20 cellular contexts compared by ENCODE assay signal in the genomic region with DNA sequence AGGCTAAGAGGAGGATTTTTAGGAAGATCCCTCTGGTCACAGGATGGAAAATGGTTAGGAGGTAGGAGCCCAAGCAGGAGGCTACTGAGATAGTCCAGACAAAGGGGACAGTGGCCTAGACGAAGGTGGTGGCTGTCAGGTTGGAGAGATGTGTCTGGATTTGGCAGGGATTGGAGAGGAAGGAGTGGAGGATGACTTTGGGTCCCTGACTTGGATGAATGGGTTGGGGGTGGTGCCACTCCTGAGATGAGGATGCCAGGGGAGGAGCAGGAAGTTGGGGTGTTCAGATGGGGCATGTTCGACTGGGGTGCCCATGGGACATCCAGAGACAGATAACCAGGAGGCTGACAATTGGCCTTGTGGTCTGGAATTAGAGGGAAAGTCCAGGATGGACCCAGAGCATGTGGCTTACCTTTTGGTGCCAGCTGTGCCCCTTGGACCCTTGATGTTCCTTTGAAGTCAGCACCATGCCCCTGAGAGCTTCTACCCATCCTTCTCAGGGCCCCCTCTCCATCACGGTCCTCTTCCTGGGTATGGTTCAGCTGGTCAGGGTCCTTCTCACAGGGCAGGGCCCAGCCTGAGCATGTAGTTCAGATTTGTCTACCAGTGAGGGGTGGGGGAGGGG. TPM values are rescaled to one million over a fixed set of nuclear protein-coding genes. Genes with fewer than 3 reads are reported as not detected.
DNase-seq lines count a peak whose midpoint lies in the region; ATAC-seq and TF ChIP-seq lines count a peak whose summit lies in the region.
"Had no signal": no experiment of that assay in that cellular context is flagged by ENCODE, and none has a peak within 500 bp of the region (broad histone marks: within the 10 kb centered on the region; RNA-seq: fewer than 3 reads in every experiment).

No MANE protein-coding gene starts in this region.

- no peaks in the 10 kb centered on the region for H3K36me3 Mint-ChIP-seq in osteocyte (ENCODE audit: unreplicated experiment)
- no peaks in the 10 kb centered on the region for H3K36me3 Mint-ChIP-seq in immature natural killer cell

- H3K4me1 ChIP-seq in right atrium auricular region, result no peaks in the 10 kb centered on the region

- H3K27ac Mint-ChIP-seq in osteocyte (ENCODE audit: unreplicated experiment) (no peak overlapping the region), immature natural killer cell (no peak overlapping the region)
- H3K27ac Mint-ChIP-seq: CD4-positive, alpha-beta T cell; GM23338 had no signal

- peaks cover 22% of the 10 kb centered on the region for H3K4me1 Mint-ChIP-seq in osteocyte (ENCODE audit: unreplicated experiment)
- no peaks in the 10 kb centered on the region for H3K4me1 Mint-ChIP-seq in immature natural killer cell

- no peak overlapping the region for H3K27ac ChIP-seq in right atrium auricular region
- H3K27ac ChIP-seq: 22Rv1, C4-2B, HL-60 had no signal

- DNase-seq in right atrium auricular region (ENCODE audit: low spot score) (peak; percentile 34), left ventricle myocardium superior (no peak), islet precursor cell (peak; percentile 12), osteocyte (ENCODE audit: extremely low spot score, unreplicated experiment) (peak; percentile 63), NCI-H2196 treated with DMSO at 0.1 percent for 48 hours (lab: John Stamatoyannopoulos, UW; ENCODE audit: unreplicated experiment) (no peak), DMS 273 treated with DMSO at 0.1 percent for 48 hours (lab: John Stamatoyannopoulos, UW) (no peak), immature natural killer cell (no peak)
- DNase-seq: AML-193; Caco-2; CD4-positive, alpha-beta T cell; DMS153; DMS79; GDM1; HCEC 1CT; IMR-90 had no signal

- H3K27me3 Mint-ChIP-seq in osteocyte (ENCODE audit: unreplicated experiment), result no peaks in the 10 kb centered on the region
- H3K27me3 Mint-ChIP-seq in immature natural killer cell (ENCODE audit: low read depth in 3 of 3), result peaks cover 3 to 12% (median 9%) of the 10 kb centered on the region in 3 donors

- H3K27me3 ChIP-seq in right atrium auricular region, result no peaks in the 10 kb centered on the region

- H3K4me3 Mint-ChIP-seq in osteocyte (ENCODE audit: unreplicated experiment) (no peak overlapping the region), immature natural killer cell (no peak overlapping the region)
- H3K4me3 Mint-ChIP-seq: CD4-positive, alpha-beta T cell; GM23338 had no signal

- TF ChIP-seq CTCF in right atrium auricular region (IDR thresholded peaks at IDR 0.05), result no peak
- no peak for TF ChIP-seq CTCF in osteocyte (IDR thresholded peaks at IDR 0.05)

- no peaks in the 10 kb centered on the region for H3K9me3 Mint-ChIP-seq in osteocyte (ENCODE audit: unreplicated experiment)
- H3K9me3 Mint-ChIP-seq in immature natural killer cell, result no peaks in the 10 kb centered on the region
- H3K9me3 Mint-ChIP-seq: CD4-positive, alpha-beta T cell; GM23338 had no signal

- no peak overlapping the region for H3K4me3 ChIP-seq in right atrium auricular region
- H3K4me3 ChIP-seq: A549, GM23338 had no signal

- intact Hi-C loops in left ventricle myocardium superior (cut with micrococcal nuclease), result no loop called here

- no peaks in the 10 kb centered on the region for H3K36me3 ChIP-seq in right atrium auricular region

- ATAC-seq in left ventricle myocardium superior, result no peak
- ATAC-seq: A549, GM23338 had no signal

- H3K9me3 ChIP-seq in right atrium auricular region, result no peaks in the 10 kb centered on the region

RNA-seq across cellular contexts. Expression of gene IGFBPL1, which starts 15.1 kb away (rescaled TPM):
- total RNA-seq in right atrium auricular region (1 to 10 TPM; 1.3 to 2.8 TPM), left ventricle myocardium superior (not detected), osteocyte (1.7 and 2.8 TPM in 2 replicates)
- polyA plus RNA-seq in immature natural killer cell, result not detected
- total RNA-seq: CD4-positive, alpha-beta T cell; IMR-90 had no signal
- polyA plus RNA-seq: IMR-90 had no signal

RNA-seq across cellular contexts. Expression of gene ALDH1B1, which starts 46.9 kb away (rescaled TPM):
- total RNA-seq in right atrium auricular region, result 10 to 100 TPM; 13.7 to 32.0 TPM
- 15.7 TPM for total RNA-seq in left ventricle myocardium superior
- 10.5 and 10.7 TPM in 2 replicates for total RNA-seq in osteocyte
- 10 to 100 TPM in 2 of 3 donors, 1 to 10 TPM in 1; 8.8 to 14.2 (median 10.9) TPM for polyA plus RNA-seq in immature natural killer cell

Comparison
In these comparisons a context has a peak if more than half of its experiments do, and no peak if none do; other contexts are left out.
1. DNase-seq: peak in right atrium auricular region (single experiment), islet precursor cell (single experiment) and osteocyte (single experiment); none in left ventricle myocardium superior (single experiment), NCI-H2196 treated with DMSO at 0.1 percent for 48 hours (single experiment), DMS 273 treated with DMSO at 0.1 percent for 48 hours (single experiment) and immature natural killer cell (0 of 3).